Comparison of ENCODE assay signal across 8 cellular contexts in the genomic region with DNA sequence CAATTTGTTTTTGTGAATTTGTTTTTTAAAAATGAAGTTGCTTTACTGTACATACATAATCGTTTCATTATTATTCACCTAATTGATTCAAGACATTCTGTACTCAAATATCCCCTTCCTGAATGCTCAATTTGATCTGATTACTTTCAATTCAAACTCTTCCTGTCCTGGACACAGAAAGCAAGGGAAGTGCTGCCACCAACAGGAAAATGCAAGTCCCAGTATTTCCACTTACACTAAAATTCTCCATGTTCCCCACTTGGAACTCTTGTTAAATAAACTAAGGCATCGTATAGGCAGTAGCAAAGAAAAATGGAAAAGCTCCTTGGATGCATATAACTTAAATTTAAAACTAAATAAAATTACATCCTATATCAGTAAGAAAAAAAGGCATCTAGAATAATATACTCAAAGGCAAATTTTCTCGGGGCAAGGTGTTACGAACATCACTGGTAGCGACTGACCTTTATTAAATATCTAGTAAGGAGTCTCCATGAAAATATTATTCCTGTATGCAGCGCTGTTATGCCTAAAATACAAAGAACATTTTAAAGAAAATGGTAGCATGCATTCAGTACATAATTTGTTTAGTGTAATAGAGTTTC.
DNase-seq lines count a peak whose midpoint lies in the region; ATAC-seq and TF ChIP-seq lines count a peak whose summit lies in the region.

No MANE protein-coding gene starts in this region.

- DNase-seq in BJ (ENCODE audit: low read depth) (no peak), HT1080 (ENCODE audit: low read depth) (peak; percentile 5), iris pigment epithelial cell (ENCODE audit: low read depth) (peak; percentile 37), T-helper 9 cell (no peak), T-helper 2 cell (no peak)
- no peak for DNase-seq in activated CD4-positive, alpha-beta T cell treated with anti-CD3 and anti-CD28 coated beads, Interleukin-2, amount 50 U/mL, for 48 hours

- POLR2A ChIA-PET in BJ (lab: Charles Lee): no interaction called here

- peak; percentile 32 for TF ChIP-seq CTCF in BJ (IDR thresholded peaks at IDR 0.05; ENCODE audit: insufficient read depth, low read depth, low read length)

- CTCF ChIA-PET in BJ (lab: Yijun Ruan, JAX): interaction anchor here (1.4 kb wide), 1 partner anchor 174 kb away, joined by 3 read pairs; no protein-coding TSS in a partner anchor

- H3K27me3 ChIP-seq in BJ (ENCODE audit: control insufficient read depth, insufficient read depth, low read length): peaks cover 1% of the 10 kb centered on the region; the same call in 1 of the 2 replicates

- ATAC-seq in SK-N-SH treated with all-trans-retinoic acid at 6 μM for 48 hours: peak; percentile 57; the same call in 2 of the 3 replicates
- no peak for ATAC-seq in GM19351 (IDR thresholded peaks at IDR 0.05; ENCODE audit: unreplicated experiment)

- no peaks in the 10 kb centered on the region for H3K36me3 ChIP-seq in BJ (ENCODE audit: control insufficient read depth, insufficient read depth, low read length)

- H3K4me3 ChIP-seq in BJ (ENCODE audit: low read depth, low read length): no peak overlapping the region

TF ChIP-seq in SK-N-SH treated with all-trans-retinoic acid at 6 μM for 48 hours, 23 proteins besides CTCF, POLR2A, EP300 and RAD21:
- TF ChIP-seq GLIS3 (CRISPR knock-in tag; IDR thresholded peaks at IDR 0.05) (no peak), ZFP3 (CRISPR knock-in tag; IDR thresholded peaks at IDR 0.05) (no peak), OSR1 (CRISPR knock-in tag; IDR thresholded peaks at IDR 0.05) (no peak), ZNF565 (CRISPR knock-in tag; conservative IDR thresholded peaks at IDR 0.05; ENCODE audit: low read depth) (no peak), TOX (CRISPR knock-in tag; IDR thresholded peaks at IDR 0.05; ENCODE audit: borderline replicate concordance) (no peak), PATZ1 (CRISPR knock-in tag; IDR thresholded peaks at IDR 0.05; ENCODE audit: borderline replicate concordance) (no peak), SNAI2 (CRISPR knock-in tag; IDR thresholded peaks at IDR 0.05) (no peak), TCF4 (CRISPR knock-in tag; IDR thresholded peaks at IDR 0.05; ENCODE audit: borderline replicate concordance) (no peak), CSDC2 (CRISPR knock-in tag; IDR thresholded peaks at IDR 0.05) (no peak), BACH2 (CRISPR knock-in tag; IDR thresholded peaks at IDR 0.05; ENCODE audit: borderline replicate concordance) (no peak), ISL1 (CRISPR knock-in tag; IDR thresholded peaks at IDR 0.05) (no peak), TSHZ2 (CRISPR knock-in tag; IDR thresholded peaks at IDR 0.05) (no peak), ESRRG (CRISPR knock-in tag; IDR thresholded peaks at IDR 0.05) (no peak)
- TF ChIP-seq, protein P1, sequence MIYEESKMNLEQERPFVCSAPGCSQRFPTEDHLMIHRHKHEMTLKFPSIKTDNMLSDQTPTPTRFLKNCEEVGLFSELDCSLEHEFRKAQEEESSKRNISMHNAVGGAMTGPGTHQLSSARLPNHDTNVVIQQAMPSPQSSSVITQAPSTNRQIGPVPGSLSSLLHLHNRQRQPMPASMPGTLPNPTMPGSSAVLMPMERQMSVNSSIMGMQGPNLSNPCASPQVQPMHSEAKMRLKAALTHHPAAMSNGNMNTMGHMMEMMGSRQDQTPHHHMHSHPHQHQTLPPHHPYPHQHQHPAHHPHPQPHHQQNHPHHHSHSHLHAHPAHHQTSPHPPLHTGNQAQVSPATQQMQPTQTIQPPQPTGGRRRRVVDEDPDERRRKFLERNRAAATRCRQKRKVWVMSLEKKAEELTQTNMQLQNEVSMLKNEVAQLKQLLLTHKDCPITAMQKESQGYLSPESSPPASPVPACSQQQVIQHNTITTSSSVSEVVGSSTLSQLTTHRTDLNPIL (CRISPR knock-in tag; IDR thresholded peaks at IDR 0.05; ENCODE audit: low read depth): no peak
- TF ChIP-seq, protein P2, sequence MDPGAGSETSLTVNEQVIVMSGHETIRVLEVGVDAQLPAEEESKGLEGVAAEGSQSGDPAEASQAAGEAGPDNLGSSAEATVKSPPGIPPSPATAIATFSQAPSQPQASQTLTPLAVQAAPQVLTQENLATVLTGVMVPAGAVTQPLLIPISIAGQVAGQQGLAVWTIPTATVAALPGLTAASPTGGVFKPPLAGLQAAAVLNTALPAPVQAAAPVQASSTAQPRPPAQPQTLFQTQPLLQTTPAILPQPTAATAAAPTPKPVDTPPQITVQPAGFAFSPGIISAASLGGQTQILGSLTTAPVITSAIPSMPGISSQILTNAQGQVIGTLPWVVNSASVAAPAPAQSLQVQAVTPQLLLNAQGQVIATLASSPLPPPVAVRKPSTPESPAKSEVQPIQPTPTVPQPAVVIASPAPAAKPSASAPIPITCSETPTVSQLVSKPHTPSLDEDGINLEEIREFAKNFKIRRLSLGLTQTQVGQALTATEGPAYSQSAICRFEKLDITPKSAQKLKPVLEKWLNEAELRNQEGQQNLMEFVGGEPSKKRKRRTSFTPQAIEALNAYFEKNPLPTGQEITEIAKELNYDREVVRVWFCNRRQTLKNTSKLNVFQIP (CRISPR knock-in tag; IDR thresholded peaks at IDR 0.05; ENCODE audit: borderline replicate concordance, low read depth): no peak

Comparison
In these comparisons a context has a peak if more than half of its experiments do, and no peak if none do; other contexts are left out.
1. DNase-seq: peak in HT1080 (single experiment) and iris pigment epithelial cell (single experiment); none in BJ (single experiment), T-helper 9 cell (single experiment), T-helper 2 cell (0 of 5) and activated CD4-positive, alpha-beta T cell treated with anti-CD3 and anti-CD28 coated beads, Interleukin-2, amount 50 U/mL, for 48 hours (0 of 2).